In the genomic region with DNA sequence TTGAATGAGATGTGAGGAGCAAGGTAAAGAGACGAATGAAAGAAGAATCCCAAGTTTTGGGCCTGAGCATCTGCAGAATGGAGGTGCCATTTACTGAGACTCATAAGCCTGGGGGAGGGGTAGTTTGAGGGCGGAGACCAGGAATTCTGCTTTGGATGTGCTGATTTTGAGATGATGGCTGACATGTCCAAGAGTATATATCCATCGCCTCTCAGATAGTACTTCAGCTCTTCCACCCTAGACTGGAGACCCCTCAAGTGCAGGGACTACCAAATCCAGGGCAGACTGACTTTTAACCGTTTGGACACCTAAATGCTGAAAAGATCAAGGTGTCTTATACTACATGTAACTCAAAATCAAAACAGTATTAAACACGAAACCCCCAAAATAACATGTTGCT, we compare ENCODE assay signal across 14 cellular contexts. TPM values are rescaled to one million over a fixed set of nuclear protein-coding genes. Genes with fewer than 3 reads are reported as not detected.
DNase-seq lines count a peak whose midpoint lies in the region; ATAC-seq and TF ChIP-seq lines count a peak whose summit lies in the region.
"Had no signal": no experiment of that assay in that cellular context is flagged by ENCODE, and none has a peak within 500 bp of the region (broad histone marks: within the 10 kb centered on the region; RNA-seq: fewer than 3 reads in every experiment).

No MANE protein-coding gene starts in this region.

- H3K18ac ChIP-seq in neuronal stem cell (ENCODE audit: low read length), result no peak overlapping the region

- peaks cover 13% of the 10 kb centered on the region for H3K36me3 Mint-ChIP-seq in activated T-cell treated with anti-CD3 and anti-CD28 coated beads, Interleukin-2, amount 50 U/mL, for 4 hours (ENCODE audit: insufficient read depth)
- peaks cover 5% of the 10 kb centered on the region for H3K36me3 Mint-ChIP-seq in brain

- H2BK5ac ChIP-seq in neuronal stem cell (ENCODE audit: low read length), result no peak overlapping the region

- H3K9ac ChIP-seq in MM.1S (ENCODE audit: low read length), result no peak overlapping the region
- H3K9ac ChIP-seq in neuronal stem cell (ENCODE audit: low read depth, low read length, poor library complexity), result no peak overlapping the region

- no peak overlapping the region for H3K23ac ChIP-seq in neuronal stem cell (ENCODE audit: low read depth, low read length, poor library complexity)

- no peak overlapping the region for H2BK120ac ChIP-seq in neuronal stem cell (ENCODE audit: low read depth, low read length)

- no peaks in the 10 kb centered on the region for H3K9me3 ChIP-seq in MM.1S (replicated peaks; ENCODE audit: insufficient read depth, low read length)
- H3K9me3 ChIP-seq in neuronal stem cell (replicated peaks in 1 of 2; ENCODE audit: control insufficient read depth in 2 of 2, insufficient read depth in 1 of 2, low read depth in 1 of 2, low read length in 2 of 2), result no peaks in the 10 kb centered on the region
- H3K9me3 ChIP-seq: gastroesophageal sphincter, right atrium auricular region had no signal

- no peak for ATAC-seq in activated T-cell treated with anti-CD3 and anti-CD28 coated beads, Interleukin-2, amount 50 U/mL, for 4 hours
- no peak for ATAC-seq in HG02852 (IDR thresholded peaks at IDR 0.05; ENCODE audit: unreplicated experiment)
- ATAC-seq: stimulated activated naive B cell treated with anti-CD40 and anti-IgM and Interleukin-4, amounts not matched to agents 10 μg/mL and 1 μg/mL and 100 μg/mL, for 72 hours had no signal

- H3K4me3 ChIP-seq in MM.1S (ENCODE audit: low read length) (no peak overlapping the region), neuronal stem cell (ENCODE audit: low read length in 2 of 2) (peak overlapping the region in 1 of 2 donors; percentile 81)

- no peaks in the 10 kb centered on the region for H3K9me3 Mint-ChIP-seq in activated T-cell treated with anti-CD3 and anti-CD28 coated beads, Interleukin-2, amount 50 U/mL, for 4 hours
- H3K9me3 Mint-ChIP-seq in brain, result no peaks in the 10 kb centered on the region
- H3K9me3 Mint-ChIP-seq: stimulated activated naive B cell treated with anti-CD40 and anti-IgM and Interleukin-4, amounts not matched to agents 10 μg/mL and 1 μg/mL and 100 μg/mL, for 72 hours had no signal

- H2AK5ac ChIP-seq in neuronal stem cell (ENCODE audit: low read depth, low read length), result no peak overlapping the region

- no CpG with 5 or more reads among the region's 5 CpGs for WGBS in neuronal stem cell (ENCODE audit: extremely low coverage in 2 of 2, insufficient read length in 2 of 2, insufficient replicate concordance in 1 of 2), 2 donors

- H4K91ac ChIP-seq in neuronal stem cell (ENCODE audit: low read depth, low read length, poor library complexity), result no peak overlapping the region

- H3K9me2 ChIP-seq in MM.1S (replicated peaks; ENCODE audit: insufficient read depth, low read length), result no peaks in the 10 kb centered on the region

- H3F3A ChIP-seq in MM.1S (ENCODE audit: insufficient read depth, low read length), result 0 out of 2 replicates have a peak, but pooled peaks cover 5% of the 10 kb centered on the region

- peak overlapping the region; percentile 91 for H3K4me3 Mint-ChIP-seq in activated T-cell treated with anti-CD3 and anti-CD28 coated beads, Interleukin-2, amount 50 U/mL, for 4 hours
- peak overlapping the region; percentile 82 to 93 (median 83) for H3K4me3 Mint-ChIP-seq in brain

- no peak overlapping the region for H4K8ac ChIP-seq in neuronal stem cell (ENCODE audit: low read depth, low read length)

- H2BK12ac ChIP-seq in neuronal stem cell (ENCODE audit: low read length), result no peak overlapping the region

- no peak overlapping the region for H2AFZ ChIP-seq in MM.1S (ENCODE audit: low read length)
- H2AFZ ChIP-seq in neuronal stem cell (ENCODE audit: low read length), result peak overlapping the region; percentile 93

- no peak for DNase-seq in activated T-cell treated with anti-CD3 and anti-CD28 coated beads, Interleukin-2, amount 50 U/mL, for 4 hours
- DNase-seq in activated T-cell treated with anti-CD3 and anti-CD28 coated beads for 4 hours (no peak), MM.1S (no peak), neuronal stem cell (ENCODE audit: low spot score) (no peak), SK-N-DZ (ENCODE audit: low spot score) (no peak), middle frontal gyrus (ENCODE audit: extremely low spot score, low spot score) (no peak)
- DNase-seq: brain microvascular endothelial cell; NCI-H1694; stimulated activated CD4-positive, alpha-beta T cell treated with anti-CD3 and anti-CD28 coated beads, Interleukin-4, amount 100 ng/mL, for 24 hours; stimulated activated naive B cell treated with anti-CD40 and anti-IgM and Interleukin-4, amounts not matched to agents 10 μg/mL and 1 μg/mL and 100 μg/mL, for 72 hours had no signal

- no peak overlapping the region for H3K4ac ChIP-seq in neuronal stem cell (ENCODE audit: low read length)

- H4K20me1 ChIP-seq in MM.1S (ENCODE audit: insufficient read depth, low read length), result no peaks in the 10 kb centered on the region

- no peak for TF ChIP-seq CTCF in MM.1S (IDR thresholded peaks at IDR 0.05; ENCODE audit: low read length)
- no peak for TF ChIP-seq CTCF in brain (conservative IDR thresholded peaks at IDR 0.05)

- H3K4me2 ChIP-seq in MM.1S (ENCODE audit: low read depth, low read length) (peak overlapping the region; percentile 89; the same call in 1 of the 2 replicates), neuronal stem cell (ENCODE audit: insufficient read depth, low read length, poor library complexity, severe bottlenecking) (no peak overlapping the region)

- H3K4me1 Mint-ChIP-seq in activated T-cell treated with anti-CD3 and anti-CD28 coated beads, Interleukin-2, amount 50 U/mL, for 4 hours (ENCODE audit: low read depth), result peaks cover 22% of the 10 kb centered on the region
- peaks cover 18% of the 10 kb centered on the region for H3K4me1 Mint-ChIP-seq in brain

- H3K27me3 ChIP-seq in MM.1S (replicated peaks; ENCODE audit: insufficient read depth, low read length) (no peaks in the 10 kb centered on the region), neuronal stem cell (ENCODE audit: control insufficient read depth in 3 of 3, insufficient read depth in 3 of 3, low read depth in 1 of 3, low read length in 3 of 3) (no peaks in the 10 kb centered on the region)
- H3K27me3 ChIP-seq: brain microvascular endothelial cell, gastroesophageal sphincter, right atrium auricular region had no signal

- no peaks in the 10 kb centered on the region for H3K27me3 Mint-ChIP-seq in activated T-cell treated with anti-CD3 and anti-CD28 coated beads, Interleukin-2, amount 50 U/mL, for 4 hours (ENCODE audit: low read depth)
- peaks cover 7% of the 10 kb centered on the region for H3K27me3 Mint-ChIP-seq in brain
- H3K27me3 Mint-ChIP-seq: stimulated activated naive B cell treated with anti-CD40 and anti-IgM and Interleukin-4, amounts not matched to agents 10 μg/mL and 1 μg/mL and 100 μg/mL, for 72 hours had no signal

- H3K36me3 ChIP-seq in MM.1S (replicated peaks; ENCODE audit: insufficient read depth, low read length) (no peaks in the 10 kb centered on the region), neuronal stem cell (replicated peaks in 1 of 2; ENCODE audit: control insufficient read depth in 2 of 2, insufficient read depth in 2 of 2, low read length in 2 of 2) (peaks cover 11 to 18% of the 10 kb centered on the region in 2 donors)
- H3K36me3 ChIP-seq: right atrium auricular region had no signal

- H3K14ac ChIP-seq in neuronal stem cell (ENCODE audit: low read length), result no peak overlapping the region

- H3K27ac ChIP-seq in MM.1S (ENCODE audit: low read length), result no peak overlapping the region
- no peak overlapping the region for H3K27ac ChIP-seq in neuronal stem cell (replicated peaks; ENCODE audit: low read length)

- H3K4me1 ChIP-seq in MM.1S (ENCODE audit: low read length) (no peaks in the 10 kb centered on the region), neuronal stem cell (ENCODE audit: control insufficient read depth in 2 of 2, insufficient read depth in 1 of 2, low read depth in 1 of 2, low read length in 2 of 2) (peaks cover 4 to 7% of the 10 kb centered on the region in 2 donors)

- no peak overlapping the region for H2BK15ac ChIP-seq in neuronal stem cell (ENCODE audit: low read length)

- H3K79me1 ChIP-seq in neuronal stem cell (ENCODE audit: low read depth, low read length), result peaks cover 7% of the 10 kb centered on the region

- peaks cover 13% of the 10 kb centered on the region for H3K79me2 ChIP-seq in MM.1S (ENCODE audit: low read length)

- H3K27ac Mint-ChIP-seq in brain, result peak overlapping the region in 1 of 5 experiments; percentile 64
- H3K27ac Mint-ChIP-seq: stimulated activated naive B cell treated with anti-CD40 and anti-IgM and Interleukin-4, amounts not matched to agents 10 μg/mL and 1 μg/mL and 100 μg/mL, for 72 hours had no signal

RNA-seq across cellular contexts. Expression of a gene that starts 1.3 kb away (rescaled TPM):
- total RNA-seq in activated T-cell treated with anti-CD3 and anti-CD28 coated beads, Interleukin-2, amount 50 U/mL, for 4 hours, result 100 to 1,000 TPM; 151 to 173 (median 163) TPM
- 19.1 TPM for polyA plus RNA-seq in brain (ENCODE audit: insufficient read depth, low read depth, low replicate concordance)
- polyA plus RNA-seq in neuronal stem cell (2013, experiment 1 of 2), result 9.6 TPM
- polyA plus RNA-seq in neuronal stem cell (2013, experiment 2 of 2), result 9.4 TPM
- 29.1 and 31.6 TPM in 2 replicates for polyA plus RNA-seq in SK-N-DZ (2014; cell fraction: cytosol; rRNA removed)
- 17.7 and 30.0 TPM in 2 replicates for polyA plus RNA-seq in SK-N-DZ (2014; cell fraction: nucleus; rRNA removed)

RNA-seq across cellular contexts. Expression of a gene that starts 8.2 kb away (rescaled TPM):
- total RNA-seq in activated T-cell treated with anti-CD3 and anti-CD28 coated beads, Interleukin-2, amount 50 U/mL, for 4 hours, result 1 to 10 TPM in 1 of 3 donors, under 1 TPM in 2; 0.73 to 1.3 (median 0.86) TPM
- polyA plus RNA-seq in brain (ENCODE audit: insufficient read depth, low read depth, low replicate concordance), result 0.24 TPM
- 0.10 TPM for polyA plus RNA-seq in neuronal stem cell (2013, experiment 1 of 2)
- polyA plus RNA-seq in neuronal stem cell (2013, experiment 2 of 2), result 0.18 TPM
- polyA plus RNA-seq in SK-N-DZ (2014; cell fraction: cytosol; rRNA removed), result 0.06 and 0.07 TPM in 2 replicates
- 0.62 and 0.68 TPM in 2 replicates for polyA plus RNA-seq in SK-N-DZ (2014; cell fraction: nucleus; rRNA removed)
- total RNA-seq: right atrium auricular region had no signal

RNA-seq across cellular contexts. Expression of a gene that starts 11.0 kb away (rescaled TPM):
- 10 to 100 TPM; 74.5 to 91.5 (median 91.4) TPM for total RNA-seq in activated T-cell treated with anti-CD3 and anti-CD28 coated beads, Interleukin-2, amount 50 U/mL, for 4 hours
- 16.1 TPM for polyA plus RNA-seq in brain (ENCODE audit: insufficient read depth, low read depth, low replicate concordance)
- 14.9 TPM for polyA plus RNA-seq in neuronal stem cell (2013, experiment 1 of 2)
- polyA plus RNA-seq in neuronal stem cell (2013, experiment 2 of 2), result 14.0 TPM
- polyA plus RNA-seq in SK-N-DZ (2014; cell fraction: cytosol; rRNA removed), result 99.0 and 107 TPM in 2 replicates
- 112 and 140 TPM in 2 replicates for polyA plus RNA-seq in SK-N-DZ (2014; cell fraction: nucleus; rRNA removed)

RNA-seq across cellular contexts. Expression of a gene that starts 25.0 kb away (rescaled TPM):
- total RNA-seq in activated T-cell treated with anti-CD3 and anti-CD28 coated beads, Interleukin-2, amount 50 U/mL, for 4 hours, result 10 to 100 TPM; 40.0 to 44.7 (median 40.0) TPM
- polyA plus RNA-seq in brain (ENCODE audit: insufficient read depth, low read depth, low replicate concordance), result 25.8 TPM
- polyA plus RNA-seq in neuronal stem cell (2013, experiment 1 of 2), result 23.0 TPM
- 23.7 TPM for polyA plus RNA-seq in neuronal stem cell (2013, experiment 2 of 2)
- 23.0 and 29.5 TPM in 2 replicates for polyA plus RNA-seq in SK-N-DZ (2014; cell fraction: cytosol; rRNA removed)
- 89.9 and 117 TPM in 2 replicates for polyA plus RNA-seq in SK-N-DZ (2014; cell fraction: nucleus; rRNA removed)
